Comparison of ENCODE assay signal across 9 cellular contexts in genomic region chr9:97983524-97984187, GRCh38. TPM values are rescaled to one million over a fixed set of nuclear protein-coding genes. Genes with fewer than 3 reads are reported as not detected.
DNase-seq lines count a peak whose midpoint lies in the region; ATAC-seq and TF ChIP-seq lines count a peak whose summit lies in the region.
"Had no signal": no experiment of that assay in that cellular context is flagged by ENCODE, and none has a peak within 500 bp of the region (broad histone marks: within the 10 kb centered on the region; RNA-seq: fewer than 3 reads in every experiment).

No MANE protein-coding gene starts in this region.

- H3K9me3 ChIP-seq in mucosa of rectum (ENCODE audit: control insufficient read depth in 2 of 2, low read length in 2 of 2) = no peaks in the 10 kb centered on the region

- peak; percentile 33 for DNase-seq in Calu3
- peak; percentile 62 for DNase-seq in NB4 (ENCODE audit: low read depth)
- peak; percentile 71 for DNase-seq in activated CD8-positive, alpha-beta memory T cell treated with anti-CD3 and anti-CD28 coated beads, Interleukin-2, amount 50 U/mL, for 4 hours
- peak; percentile 37 for DNase-seq in epithelial cell of esophagus (ENCODE audit: low read depth)
- DNase-seq in stimulated activated CD8-positive, alpha-beta memory T cell treated with anti-CD3 and anti-CD28 coated beads, Interleukin-4, amount 100 ng/mL, for 24 hours (ENCODE audit: low read depth) = peak; percentile 48

- no peaks in the 10 kb centered on the region for H3K9me3 Mint-ChIP-seq in Calu3 (ENCODE audit: low read depth, unreplicated experiment)

- ATAC-seq in GM21717 (IDR thresholded peaks at IDR 0.05; ENCODE audit: unreplicated experiment) (peak; percentile 8), HG03520 (IDR thresholded peaks at IDR 0.05; ENCODE audit: unreplicated experiment) (no peak)

- H3K36me3 Mint-ChIP-seq in Calu3 (ENCODE audit: insufficient read depth, unreplicated experiment) = peaks cover 35% of the 10 kb centered on the region

- H3K36me3 ChIP-seq in mucosa of rectum (ENCODE audit: control insufficient read depth in 2 of 2, insufficient read depth in 2 of 2, low read length in 2 of 2) = no peaks in the 10 kb centered on the region

- peak overlapping the region; percentile 85 to 99 for H3K9ac ChIP-seq in mucosa of rectum (ENCODE audit: low read depth in 1 of 2, low read length in 2 of 2)

- no peaks in the 10 kb centered on the region for H3K27me3 ChIP-seq in mucosa of rectum (ENCODE audit: control insufficient read depth in 2 of 2, insufficient read depth in 2 of 2, low read length in 2 of 2)

- peaks cover 22 to 23% of the 10 kb centered on the region in 2 donors for H3K4me1 ChIP-seq in mucosa of rectum (ENCODE audit: control insufficient read depth in 2 of 2, insufficient read depth in 2 of 2, low read length in 2 of 2)

- no peak for TF ChIP-seq POLR2A in NB4 (IDR thresholded peaks at IDR 0.05; ENCODE audit: extremely low read depth, insufficient read length)

- peak overlapping the region; percentile 98 for H3K27ac ChIP-seq in mucosa of rectum (ENCODE audit: low read depth in 2 of 2, low read length in 2 of 2)

- CTCF ChIA-PET in Calu3 (lab: Charles Lee) = interaction anchor here (1.1 kb wide), 1 partner anchor 61 kb away, joined by 3 read pairs; the partner anchor contains the start of gene TRMO

- H3K4me1 Mint-ChIP-seq in Calu3 (ENCODE audit: low read depth, unreplicated experiment) = peaks cover 10% of the 10 kb centered on the region

- BruUV-seq in Calu3 (replicated peaks; lab: Mats Ljungman, UMichigan) = no TSS peak

- TF ChIP-seq CTCF in Calu3 (IDR thresholded peaks at IDR 0.05; ENCODE audit: unreplicated experiment) (no peak), NB4 (IDR thresholded peaks at IDR 0.05; ENCODE audit: low read depth, low read length) (no peak), epithelial cell of esophagus (IDR thresholded peaks at IDR 0.05; ENCODE audit: insufficient read depth, low read depth, low read length, missing control alignments) (no peak)

- H3K27ac Mint-ChIP-seq in Calu3 (ENCODE audit: unreplicated experiment) = no peak overlapping the region

- intact Hi-C loops in Calu3 (cut with micrococcal nuclease; ENCODE audit: unreplicated experiment) = no loop called here

- H3K4me3 ChIP-seq in NB4 (ENCODE audit: low read depth, low read length) (peak overlapping the region; percentile 72), epithelial cell of esophagus (ENCODE audit: low read length) (peak overlapping the region; percentile 71), mucosa of rectum (ENCODE audit: low read length in 2 of 2) (peak overlapping the region; percentile 84 to 88)

- H3K4me3 Mint-ChIP-seq in Calu3 (ENCODE audit: low read depth, unreplicated experiment) = peak overlapping the region; percentile 72

- no peaks in the 10 kb centered on the region for H3K27me3 Mint-ChIP-seq in Calu3 (ENCODE audit: unreplicated experiment)

RNA-seq across cellular contexts. Expression of gene ANP32B, which starts 0.5 kb away (rescaled TPM):
- 118 and 135 TPM in 2 replicates for total RNA-seq in Calu3 (2022)

RNA-seq across cellular contexts. Expression of gene HEMGN, which starts 45.7 kb away (rescaled TPM):
- not detected in 2 replicates for total RNA-seq in Calu3 (2022)
- total RNA-seq: dermis microvascular lymphatic vessel endothelial cell had no signal
